16 cellular contexts compared by ENCODE assay signal in the genomic region with DNA sequence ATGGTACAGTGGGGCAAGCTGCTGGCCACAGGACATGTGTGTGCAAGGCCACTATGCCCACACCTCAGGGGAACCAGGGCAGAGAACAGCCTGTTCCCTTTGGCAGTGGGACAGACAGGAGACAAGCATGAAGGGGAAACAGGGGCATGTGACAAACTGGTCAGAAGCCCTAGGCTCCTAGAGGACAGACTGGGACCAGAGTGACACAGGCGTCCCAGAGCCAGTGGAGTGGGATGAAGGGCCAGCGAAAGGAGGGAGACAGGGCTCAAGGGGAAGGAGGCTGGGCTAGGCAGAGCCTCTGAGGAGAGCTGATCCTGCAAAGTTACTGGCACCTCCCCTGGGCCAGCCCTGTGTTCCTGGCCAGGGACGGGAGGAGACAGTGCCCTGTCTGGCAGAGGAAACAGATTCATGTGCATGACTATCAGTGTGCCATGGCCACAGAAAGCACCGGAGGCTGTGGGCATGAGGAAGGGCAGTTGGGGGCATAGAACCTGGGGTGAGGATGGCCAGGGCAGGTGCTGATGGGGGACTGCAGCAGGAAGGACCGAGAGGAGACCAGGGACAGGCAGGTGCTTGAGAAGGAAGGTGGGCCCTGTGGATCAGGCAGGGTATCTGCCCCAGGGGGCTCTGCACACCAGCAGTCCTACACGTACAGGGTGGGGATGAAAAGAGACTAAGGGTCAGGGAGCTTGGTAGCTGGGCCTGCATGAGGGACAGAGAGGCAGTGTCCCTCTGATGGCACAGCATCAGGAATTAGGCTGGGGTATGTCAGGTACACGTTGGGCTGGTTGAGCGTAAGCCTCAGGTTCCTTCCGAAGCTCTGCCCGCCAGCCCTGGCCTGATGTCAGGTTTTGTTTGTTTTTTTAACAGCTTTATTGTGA. TPM values are rescaled to one million over a fixed set of nuclear protein-coding genes. Genes with fewer than 3 reads are reported as not detected.
A peak's percentile ranks its signal among the peaks of the same experiment; 100 is the strongest.
DNase-seq lines count a peak whose midpoint lies in the region; ATAC-seq lines count a peak whose summit lies in the region.
"Had no signal": no experiment of that assay in that cellular context is flagged by ENCODE, and none has a peak within 500 bp of the region (broad histone marks: within the 10 kb centered on the region; RNA-seq: fewer than 3 reads in every experiment).

No MANE protein-coding gene starts in this region.

- no peaks in the 10 kb centered on the region for H3K27me3 ChIP-seq in mesenchymal stem cell (ENCODE audit: control insufficient read depth in 1 of 2, insufficient read depth in 1 of 2, low read length in 2 of 2)
- H3K27me3 ChIP-seq: esophagus squamous epithelium, SJCRH30 had no signal

- no peak overlapping the region for H3K23ac ChIP-seq in mesenchymal stem cell (ENCODE audit: low read length in 2 of 2)

- no peak overlapping the region for H3K4ac ChIP-seq in mesenchymal stem cell (ENCODE audit: low read depth in 1 of 2, low read length in 2 of 2)

- H2BK120ac ChIP-seq in mesenchymal stem cell (ENCODE audit: low read depth, low read length) = no peak overlapping the region

- H3K4me2 ChIP-seq in mesenchymal stem cell (ENCODE audit: low read length, poor library complexity, severe bottlenecking) = no peak overlapping the region

- no peak overlapping the region for H2BK15ac ChIP-seq in mesenchymal stem cell (ENCODE audit: low read depth, poor library complexity, severe bottlenecking)

- H3K27ac Mint-ChIP-seq in stimulated activated naive CD8-positive, alpha-beta T cell treated with anti-CD3 and anti-CD28 coated beads, Interleukin-15, Interleukin-2, amounts not matched to agents 100 ng/mL and 50 ng/mL, for 24 hours = peak overlapping the region; percentile 42
- H3K27ac Mint-ChIP-seq in stimulated activated naive CD8-positive, alpha-beta T cell treated with anti-CD3 and anti-CD28 coated beads, Interleukin-15, amount 100 ng/mL, for 72 hours = peak overlapping the region in 1 of 2 donors; percentile 56

- 93% methylated on average over 6 of the region's 10 CpGs for WGBS in mesenchymal stem cell

- H3K4me1 ChIP-seq in mesenchymal stem cell (ENCODE audit: control insufficient read depth, insufficient read depth, low read depth, low read length) = peaks cover 28% of the 10 kb centered on the region
- H3K4me1 ChIP-seq: esophagus squamous epithelium, SJCRH30 had no signal

- no peaks in the 10 kb centered on the region for H3K9me3 ChIP-seq in mesenchymal stem cell (ENCODE audit: control insufficient read depth, low read length)
- H3K9me3 ChIP-seq: esophagus squamous epithelium, SJCRH30 had no signal

- no peak for DNase-seq in stimulated activated naive CD8-positive, alpha-beta T cell treated with anti-CD3 and anti-CD28 coated beads, Interleukin-15, amount 100 ng/mL, for 72 hours
- DNase-seq in mesenchymal stem cell (no peak), hepatic stellate cell (ENCODE audit: low spot score) (no peak), RKO (ENCODE audit: low spot score) (no peak), GM19238 (ENCODE audit: insufficient read length, low spot score) (no peak)
- DNase-seq: activated CD4-positive, CD25-positive, alpha-beta regulatory T cell; esophagus squamous epithelium; GF-D8; NCI-H146; NCI-H526 treated with DMSO at 0.1 percent for 48 hours; SJCRH30 had no signal

- no peaks in the 10 kb centered on the region for H3K9me3 Mint-ChIP-seq in stimulated activated naive CD8-positive, alpha-beta T cell treated with anti-CD3 and anti-CD28 coated beads, Interleukin-15, Interleukin-2, amounts not matched to agents 100 ng/mL and 50 ng/mL, for 24 hours
- no peaks in the 10 kb centered on the region for H3K9me3 Mint-ChIP-seq in stimulated activated naive CD8-positive, alpha-beta T cell treated with anti-CD3 and anti-CD28 coated beads, Interleukin-15, amount 100 ng/mL, for 72 hours
- H3K9me3 Mint-ChIP-seq: IgD-negative memory B cell had no signal

- H3K9ac ChIP-seq in mesenchymal stem cell (ENCODE audit: low read length) = no peak overlapping the region

- H2AFZ ChIP-seq in mesenchymal stem cell (ENCODE audit: low read depth, low read length) = no peak overlapping the region

- peak overlapping the region; percentile 7 for H4K8ac ChIP-seq in mesenchymal stem cell (ENCODE audit: low read length)

- no peak overlapping the region for H2BK5ac ChIP-seq in mesenchymal stem cell (ENCODE audit: low read depth, low read length, poor library complexity, severe bottlenecking)

- no peaks in the 10 kb centered on the region for H3K4me1 Mint-ChIP-seq in stimulated activated naive CD8-positive, alpha-beta T cell treated with anti-CD3 and anti-CD28 coated beads, Interleukin-15, Interleukin-2, amounts not matched to agents 100 ng/mL and 50 ng/mL, for 24 hours (ENCODE audit: low read depth)
- H3K4me1 Mint-ChIP-seq in stimulated activated naive CD8-positive, alpha-beta T cell treated with anti-CD3 and anti-CD28 coated beads, Interleukin-15, amount 100 ng/mL, for 72 hours = peaks cover 13% of the 10 kb centered on the region

- peak overlapping the region in 1 of 2 experiments; percentile 25 for H3K18ac ChIP-seq in mesenchymal stem cell (ENCODE audit: low read depth in 1 of 2, low read length in 2 of 2)

- no peak overlapping the region for H3K4me3 Mint-ChIP-seq in stimulated activated naive CD8-positive, alpha-beta T cell treated with anti-CD3 and anti-CD28 coated beads, Interleukin-15, Interleukin-2, amounts not matched to agents 100 ng/mL and 50 ng/mL, for 24 hours
- H3K4me3 Mint-ChIP-seq in stimulated activated naive CD8-positive, alpha-beta T cell treated with anti-CD3 and anti-CD28 coated beads, Interleukin-15, amount 100 ng/mL, for 72 hours = no peak overlapping the region

- peaks cover 36% of the 10 kb centered on the region for H3K36me3 Mint-ChIP-seq in stimulated activated naive CD8-positive, alpha-beta T cell treated with anti-CD3 and anti-CD28 coated beads, Interleukin-15, Interleukin-2, amounts not matched to agents 100 ng/mL and 50 ng/mL, for 24 hours (ENCODE audit: low read depth)
- H3K36me3 Mint-ChIP-seq: IgD-negative memory B cell had no signal

- peaks cover 70 to 84% of the 10 kb centered on the region in 2 experiments for H3K36me3 ChIP-seq in mesenchymal stem cell (ENCODE audit: control insufficient read depth in 1 of 2, insufficient read depth in 2 of 2, low read depth in 1 of 2, low read length in 2 of 2)

- H3K79me1 ChIP-seq in mesenchymal stem cell (replicated peaks; ENCODE audit: low read length, poor library complexity, severe bottlenecking) = peaks cover 56% of the 10 kb centered on the region

- H2BK12ac ChIP-seq in mesenchymal stem cell (ENCODE audit: low read length in 2 of 2) = peak overlapping the region in 1 of 2 experiments; percentile 17

- H3K14ac ChIP-seq in mesenchymal stem cell (ENCODE audit: low read length in 2 of 2) = no peak overlapping the region

- H3K4me3 ChIP-seq in mesenchymal stem cell (ENCODE audit: insufficient read depth in 1 of 2, low read depth in 1 of 2, low read length in 2 of 2) = no peak overlapping the region
- H3K4me3 ChIP-seq: esophagus squamous epithelium, SJCRH30 had no signal

- ATAC-seq in stimulated activated naive CD8-positive, alpha-beta T cell treated with anti-CD3 and anti-CD28 coated beads, Interleukin-15, amount 100 ng/mL, for 72 hours = no peak
- no peak for ATAC-seq in GM18520 (IDR thresholded peaks at IDR 0.05; ENCODE audit: unreplicated experiment)

- no peaks in the 10 kb centered on the region for H3K27me3 Mint-ChIP-seq in stimulated activated naive CD8-positive, alpha-beta T cell treated with anti-CD3 and anti-CD28 coated beads, Interleukin-15, Interleukin-2, amounts not matched to agents 100 ng/mL and 50 ng/mL, for 24 hours
- H3K27me3 Mint-ChIP-seq in stimulated activated naive CD8-positive, alpha-beta T cell treated with anti-CD3 and anti-CD28 coated beads, Interleukin-15, amount 100 ng/mL, for 72 hours = no peaks in the 10 kb centered on the region
- H3K27me3 Mint-ChIP-seq: IgD-negative memory B cell had no signal

- H3K27ac ChIP-seq in cingulate gyrus (ENCODE audit: low read depth, low read length) = peak overlapping the region; percentile 33
- H3K27ac ChIP-seq in mesenchymal stem cell (ENCODE audit: low read length, poor library complexity, severe bottlenecking) = no peak overlapping the region
- H3K27ac ChIP-seq: C4-2B, SJCRH30 had no signal

- H4K91ac ChIP-seq in mesenchymal stem cell (ENCODE audit: low read length) = peak overlapping the region; percentile 52

- no peak overlapping the region for H2AK5ac ChIP-seq in mesenchymal stem cell (ENCODE audit: low read length, severe bottlenecking)

RNA-seq across cellular contexts. Expression of a gene that starts 9.8 kb away (rescaled TPM):
- polyA plus RNA-seq in mesenchymal stem cell (2013, experiment 1 of 2) = 0.61 TPM
- 0.52 TPM for polyA plus RNA-seq in mesenchymal stem cell (2013, experiment 2 of 2)

RNA-seq across cellular contexts. Expression of a gene that starts 28.6 kb away (rescaled TPM):
- 15.5 TPM for polyA plus RNA-seq in mesenchymal stem cell (2013, experiment 1 of 2)
- polyA plus RNA-seq in mesenchymal stem cell (2013, experiment 2 of 2) = 15.6 TPM

RNA-seq across cellular contexts. Expression of a gene that starts 42.3 kb away (rescaled TPM):
- 68.2 TPM for polyA plus RNA-seq in mesenchymal stem cell (2013, experiment 1 of 2)
- 67.4 TPM for polyA plus RNA-seq in mesenchymal stem cell (2013, experiment 2 of 2)

RNA-seq across cellular contexts. Expression of a gene that starts 56.4 kb away (rescaled TPM):
- 24.7 TPM for polyA plus RNA-seq in mesenchymal stem cell (2013, experiment 1 of 2)
- polyA plus RNA-seq in mesenchymal stem cell (2013, experiment 2 of 2) = 25.1 TPM
